Comparison of ENCODE assay signal across 8 cellular contexts in the genomic region with DNA sequence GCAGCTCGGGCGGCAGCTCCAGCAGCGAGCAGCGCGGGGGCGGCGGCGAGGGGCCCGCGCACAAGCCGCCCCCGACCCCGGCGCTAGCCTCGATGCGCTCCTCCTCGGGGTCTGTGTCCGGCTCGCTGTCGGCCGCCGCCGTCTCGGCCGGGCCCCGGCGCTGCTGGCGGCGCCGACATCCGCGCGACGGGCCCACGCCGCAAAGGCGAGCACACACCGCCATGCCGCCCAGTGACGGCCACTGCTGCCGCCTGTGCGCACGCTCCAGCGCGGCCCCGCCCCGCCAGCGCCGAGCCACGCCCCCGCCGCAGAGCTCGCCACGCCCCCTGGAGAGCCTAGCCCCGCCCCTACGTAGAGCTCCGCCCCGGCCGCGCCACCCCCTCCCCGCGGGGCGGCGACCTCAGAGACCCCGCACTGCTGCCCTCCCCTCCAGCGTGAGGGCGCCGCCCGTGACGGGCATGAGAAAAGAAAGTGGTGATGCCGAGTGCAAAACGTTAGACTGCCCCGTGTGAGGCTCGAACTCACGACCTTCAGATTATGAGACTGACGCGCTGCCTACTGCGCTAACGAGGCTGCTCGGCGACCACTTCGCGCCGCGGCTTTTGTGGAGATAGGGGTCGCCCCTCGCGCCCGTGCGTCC.
DNase-seq lines count a peak whose midpoint lies in the region; ATAC-seq lines count a peak whose summit lies in the region.

A gene with protein sequence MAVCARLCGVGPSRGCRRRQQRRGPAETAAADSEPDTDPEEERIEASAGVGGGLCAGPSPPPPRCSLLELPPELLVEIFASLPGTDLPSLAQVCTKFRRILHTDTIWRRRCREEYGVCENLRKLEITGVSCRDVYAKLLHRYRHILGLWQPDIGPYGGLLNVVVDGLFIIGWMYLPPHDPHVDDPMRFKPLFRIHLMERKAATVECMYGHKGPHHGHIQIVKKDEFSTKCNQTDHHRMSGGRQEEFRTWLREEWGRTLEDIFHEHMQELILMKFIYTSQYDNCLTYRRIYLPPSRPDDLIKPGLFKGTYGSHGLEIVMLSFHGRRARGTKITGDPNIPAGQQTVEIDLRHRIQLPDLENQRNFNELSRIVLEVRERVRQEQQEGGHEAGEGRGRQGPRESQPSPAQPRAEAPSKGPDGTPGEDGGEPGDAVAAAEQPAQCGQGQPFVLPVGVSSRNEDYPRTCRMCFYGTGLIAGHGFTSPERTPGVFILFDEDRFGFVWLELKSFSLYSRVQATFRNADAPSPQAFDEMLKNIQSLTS (minus strand): TSS at position 255 of the 640 bp plus-strand sequence. CDS start 32 bp downstream, at position 223.

- H3K4me1 ChIP-seq in BLaER1: peaks cover 64% of the 10 kb centered on the region

- H3K9ac ChIP-seq in BLaER1: peak within 1 kb of the TSS; percentile 91

- no peaks in the 10 kb centered on the region for H3K9me3 ChIP-seq in BLaER1

- 0 out of 2 replicates have a peak, but pooled peaks cover 6% of the 10 kb centered on the region for H3K36me3 ChIP-seq in BLaER1

- ATAC-seq in HG03457 (IDR thresholded peaks at IDR 0.05; ENCODE audit: unreplicated experiment): peak; percentile 37

- no peaks in the 10 kb centered on the region for H3K27me3 ChIP-seq in BLaER1

- peak within 1 kb of the TSS; percentile 90 for H3K4me3 ChIP-seq in BLaER1

- H4K20me1 ChIP-seq in BLaER1: peaks cover 45% of the 10 kb centered on the region

- peak; percentile 76 for DNase-seq in GM19238 (ENCODE audit: insufficient read length, low spot score)
- peak; percentile 94 for DNase-seq in NCI-H82 (lab: John Stamatoyannopoulos, UW)
- DNase-seq in activated CD8-positive, alpha-beta memory T cell treated with anti-CD3 and anti-CD28 coated beads for 1 hour (ENCODE audit: extremely low read depth in 1 of 2, low read depth in 1 of 2): peak; percentile 68 to 89
- peak; percentile 83 for DNase-seq in effector CD8-positive, alpha-beta T cell (lab: John Stamatoyannopoulos, UW)
- peak; percentile 94 for DNase-seq in medulla oblongata (ENCODE audit: extremely low spot score)
- DNase-seq in stimulated activated CD8-positive, alpha-beta memory T cell treated with anti-CD3 and anti-CD28 coated beads, Interleukin-12 subunit alpha, Interleukin-12 subunit beta, amount 100 ng/mL, for 1 hour (ENCODE audit: low read depth): peak; percentile 76

- H3K4me2 ChIP-seq in BLaER1: peak within 1 kb of the TSS; percentile 83

- H3K27ac ChIP-seq in BLaER1: peak within 1 kb of the TSS; percentile 95

Comparison
In these comparisons a context has a peak if more than half of its experiments do, and no peak if none do; other contexts are left out.
1. Peak in every context shown above with its lines: DNase-seq, ATAC-seq, H3K4me3 ChIP-seq and H3K27ac ChIP-seq.